In the genomic region with DNA sequence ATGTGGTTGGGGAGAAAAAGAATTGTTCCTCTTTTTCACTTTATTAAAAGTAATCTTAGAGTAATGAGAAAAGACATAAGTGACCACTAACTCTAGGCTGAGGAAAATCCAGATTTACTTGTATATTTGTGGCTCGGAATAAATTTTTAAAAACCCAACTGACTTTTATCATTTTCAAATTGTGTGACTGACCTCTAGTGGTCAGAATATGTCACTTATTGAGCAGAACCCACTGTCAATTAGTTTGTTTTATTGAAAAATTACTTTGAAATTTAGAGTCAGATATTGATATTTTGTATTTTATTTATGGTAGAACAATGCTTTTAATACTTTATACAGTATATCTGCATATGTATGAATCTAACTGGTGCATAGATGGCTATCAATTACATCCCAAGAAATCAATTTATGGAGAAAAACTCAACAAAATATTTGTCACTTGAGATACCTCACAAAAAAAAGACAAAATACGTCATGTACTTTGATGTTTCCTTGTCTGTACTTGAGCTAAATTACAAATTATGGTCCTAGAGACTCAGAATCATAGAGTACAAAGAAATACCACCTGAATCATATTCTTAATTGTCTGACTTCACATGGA, we compare ENCODE assay signal across 7 cellular contexts.
DNase-seq lines count a peak whose midpoint lies in the region; ATAC-seq and TF ChIP-seq lines count a peak whose summit lies in the region.

No MANE protein-coding gene starts in this region.

- H3K27ac Mint-ChIP-seq in nephron = no peak overlapping the region

- H3K27me3 ChIP-seq in Loucy (ENCODE audit: insufficient read depth, low read length, poor library complexity, severe bottlenecking) = no peaks in the 10 kb centered on the region

- no peaks in the 10 kb centered on the region for H3K36me3 Mint-ChIP-seq in nephron (ENCODE audit: low read depth)

- no peaks in the 10 kb centered on the region for H3K9me3 ChIP-seq in Loucy (ENCODE audit: insufficient read depth, low read depth, low read length)

- H3K27me3 Mint-ChIP-seq in nephron (ENCODE audit: low read depth) = no peaks in the 10 kb centered on the region

- H3K79me2 ChIP-seq in Loucy (ENCODE audit: insufficient read depth, low read length) = no peaks in the 10 kb centered on the region

- no peaks in the 10 kb centered on the region for H3F3A ChIP-seq in Loucy (ENCODE audit: low read depth)

- no peak overlapping the region for H3K4me3 ChIP-seq in GM12864 (ENCODE audit: low read depth, low read length)
- H3K4me3 ChIP-seq in Loucy (ENCODE audit: low read length, poor library complexity, severe bottlenecking) = no peak overlapping the region

- no peak overlapping the region for H3K4me2 ChIP-seq in Loucy (ENCODE audit: low read depth, low read length, poor library complexity, severe bottlenecking)

- no peaks in the 10 kb centered on the region for H3K4me1 Mint-ChIP-seq in nephron

- no peaks in the 10 kb centered on the region for H3K36me3 ChIP-seq in Loucy (ENCODE audit: insufficient read depth, low read length)

- TF ChIP-seq CTCF in GM12864 (IDR thresholded peaks at IDR 0.05; ENCODE audit: low read depth, low read length, missing control alignments) (peak; percentile 38), Loucy (conservative IDR thresholded peaks at IDR 0.05; ENCODE audit: low read length) (peak; percentile 89), nephron (IDR thresholded peaks at IDR 0.05; ENCODE audit: unreplicated experiment in 3 of 3) (peak; percentile 72 to 87 (median 75))

- intact Hi-C loops in left colon (cut with DNase I, micrococcal nuclease) = loop anchor here in 1 of 2 donors (5.0 kb wide), 1 partner anchor 299 kb away; no protein-coding TSS in a partner anchor

- no peak overlapping the region for H3K9ac ChIP-seq in Loucy (ENCODE audit: low read depth, low read length, poor library complexity, severe bottlenecking)

- H3K9me3 Mint-ChIP-seq in nephron = no peaks in the 10 kb centered on the region

- H3K4me1 ChIP-seq in Loucy (ENCODE audit: insufficient read depth, low read length, poor library complexity, severe bottlenecking) = no peaks in the 10 kb centered on the region

- H3K9me2 ChIP-seq in Loucy (replicated peaks; ENCODE audit: low read depth, low read length) = no peaks in the 10 kb centered on the region

- no peak overlapping the region for H3K4me3 Mint-ChIP-seq in nephron

- DNase-seq in GM12864 (ENCODE audit: low read depth) (no peak), cerebellar cortex (ENCODE audit: low spot score) (peak; percentile 52), left colon (no peak), SHP77 treated with DMSO at 0.1 percent for 48 hours (lab: John Stamatoyannopoulos, UW) (no peak)
- DNase-seq in activated CD4-positive, alpha-beta T cell treated with anti-CD3 and anti-CD28 coated beads, Interleukin-2, amount 50 U/mL, for 1 hour = no peak

- H4K20me1 ChIP-seq in Loucy (ENCODE audit: insufficient read depth, low read length, poor library complexity, severe bottlenecking) = no peaks in the 10 kb centered on the region

- no peak overlapping the region for H2AFZ ChIP-seq in Loucy (ENCODE audit: low read length)

- ATAC-seq in left colon = no peak

Comparison
In these comparisons a context has a peak if more than half of its experiments do, and no peak if none do; other contexts are left out.
1. CTCF ChIP-seq: peak in every context shown above with its lines; median percentile 89 in Loucy; 75 in nephron; 38 in GM12864.